ENCODE assay signal across 28 cellular contexts in the genomic region with DNA sequence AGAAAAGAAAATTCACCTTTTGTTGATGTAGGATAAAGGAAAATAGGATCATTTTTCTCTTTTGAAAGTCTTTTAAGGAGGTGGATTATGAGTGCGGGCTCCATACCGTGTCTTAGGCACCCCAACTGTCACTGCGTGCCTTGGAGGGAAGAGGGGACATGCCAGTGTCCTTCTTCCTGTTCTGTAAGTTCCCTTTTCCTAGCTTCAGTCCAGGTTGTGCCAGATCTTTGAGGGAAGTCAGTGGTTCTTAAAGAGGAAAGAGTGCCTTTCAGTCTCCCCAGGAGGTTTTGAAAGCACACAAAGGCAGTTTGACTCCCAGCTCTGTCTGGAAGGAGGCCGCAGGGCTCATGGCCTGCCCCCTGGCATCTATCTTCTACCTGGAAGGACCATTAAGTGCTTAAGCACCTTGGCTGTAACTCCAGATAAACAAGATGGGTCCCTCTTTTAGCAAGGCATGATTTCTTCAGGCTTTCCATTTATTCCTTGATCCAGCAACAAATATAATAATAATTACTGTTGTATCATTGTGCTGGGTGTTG. TPM values are rescaled to one million over a fixed set of nuclear protein-coding genes. Genes with fewer than 3 reads are reported as not detected.
DNase-seq lines count a peak whose midpoint lies in the region; ATAC-seq and TF ChIP-seq lines count a peak whose summit lies in the region.
"Had no signal": no experiment of that assay in that cellular context is flagged by ENCODE, and none has a peak within 500 bp of the region (broad histone marks: within the 10 kb centered on the region; RNA-seq: fewer than 3 reads in every experiment).

No MANE protein-coding gene starts in this region.

- H3K4me1 ChIP-seq in right atrium auricular region = no peaks in the 10 kb centered on the region
- H3K4me1 ChIP-seq: parathyroid adenoma, SJCRH30 had no signal

- TF ChIP-seq CTCF in right atrium auricular region (IDR thresholded peaks at IDR 0.05) = no peak

- H3K36me3 ChIP-seq in right atrium auricular region = no peaks in the 10 kb centered on the region
- H3K36me3 ChIP-seq: heart left ventricle, SJCRH30 had no signal

- H3K4me1 Mint-ChIP-seq in activated CD8-positive, alpha-beta T cell treated with anti-CD3 and anti-CD28 coated beads, Interleukin-2, amount 10 ng/mL, durations not matched to agents 7 days and 5 days (ENCODE audit: low read depth) = no peaks in the 10 kb centered on the region
- H3K4me1 Mint-ChIP-seq: activated CD4-positive, alpha-beta memory T cell treated with anti-CD3 and anti-CD28 coated beads, Interleukin-2, amount 10 ng/mL, durations not matched to agents 7 days and 5 days; activated naive CD8-positive, alpha-beta T cell treated with anti-CD3 and anti-CD28 coated beads for 36 hours; memory B cell; neural crest cell; stimulated activated naive B cell treated with anti-CD40 and anti-IgM and Interleukin-4, amounts not matched to agents 10 μg/mL and 1 μg/mL and 100 μg/mL, for 72 hours had no signal

- H3K9me3 ChIP-seq in right atrium auricular region = no peaks in the 10 kb centered on the region
- H3K9me3 ChIP-seq: heart left ventricle, SJCRH30 had no signal

- no peaks in the 10 kb centered on the region for H3K27me3 ChIP-seq in right atrium auricular region
- H3K27me3 ChIP-seq: heart left ventricle, SJCRH30 had no signal

- no peak overlapping the region for H3K4me3 ChIP-seq in right atrium auricular region
- H3K4me3 ChIP-seq: heart left ventricle, SJCRH30 had no signal

- H3K27ac Mint-ChIP-seq in activated CD8-positive, alpha-beta T cell treated with anti-CD3 and anti-CD28 coated beads, Interleukin-2, amount 10 ng/mL, durations not matched to agents 7 days and 5 days = no peak overlapping the region
- H3K27ac Mint-ChIP-seq: activated CD4-positive, alpha-beta memory T cell treated with anti-CD3 and anti-CD28 coated beads, Interleukin-2, amount 10 ng/mL, durations not matched to agents 7 days and 5 days; activated naive CD8-positive, alpha-beta T cell treated with anti-CD3 and anti-CD28 coated beads for 36 hours; CD8-positive, alpha-beta T cell; memory B cell; stimulated activated naive B cell treated with anti-CD40 and anti-IgM and Interleukin-4, amounts not matched to agents 10 μg/mL and 1 μg/mL and 100 μg/mL, for 72 hours had no signal

- POLR2A ChIA-PET in activated CD8-positive, alpha-beta T cell treated with anti-CD3 and anti-CD28 coated beads, Interleukin-2, amount 10 ng/mL, durations not matched to agents 7 days and 5 days (lab: Charles Lee) = no interaction called here

- DNase-seq in Right ventricle myocardium superior = no peak
- no peak for DNase-seq in right atrium auricular region (ENCODE audit: low spot score)
- peak; percentile 3 for DNase-seq in NOMO-1 treated with dmso at 0.1 percent for 144 hours (lab: John Stamatoyannopoulos, UW; ENCODE audit: unreplicated experiment)
- DNase-seq in left lobe of liver (ENCODE audit: low spot score) = no peak
- no peak for DNase-seq in activated CD8-positive, alpha-beta T cell treated with anti-CD3 and anti-CD28 coated beads, Interleukin-2, amount 10 ng/mL, durations not matched to agents 7 days and 5 days
- no peak for DNase-seq in NCI-H2029 treated with DMSO at 0.1 percent for 48 hours (lab: John Stamatoyannopoulos, UW)
- no peak for DNase-seq in putamen (ENCODE audit: low spot score)
- DNase-seq: 8988T; activated CD4-positive, alpha-beta memory T cell treated with anti-CD3 and anti-CD28 coated beads, Interleukin-2, amount 10 ng/mL, durations not matched to agents 7 days and 5 days; activated CD4-positive, alpha-beta T cell treated with anti-CD3 and anti-CD28 coated beads for 1 hour; activated naive CD8-positive, alpha-beta T cell treated with anti-CD3 and anti-CD28 coated beads for 36 hours; caudate nucleus; CD8-positive, alpha-beta T cell; foreskin fibroblast; heart left ventricle; KG1; MM.1S; NCI-H1694; SJCRH30; stimulated activated CD4-positive, alpha-beta T cell treated with anti-CD3 and anti-CD28 coated beads, Interleukin-15, amount 100 ng/mL, for 24 hours; stimulated activated naive B cell treated with anti-CD40 and anti-IgM and Interleukin-4, amounts not matched to agents 10 μg/mL and 1 μg/mL and 100 μg/mL, for 72 hours had no signal

- intact Hi-C loops in Right ventricle myocardium superior (cut with DNase I) = no loop called here

- no peaks in the 10 kb centered on the region for H3K9me3 Mint-ChIP-seq in activated CD8-positive, alpha-beta T cell treated with anti-CD3 and anti-CD28 coated beads, Interleukin-2, amount 10 ng/mL, durations not matched to agents 7 days and 5 days (ENCODE audit: insufficient read depth)
- H3K9me3 Mint-ChIP-seq: activated CD4-positive, alpha-beta memory T cell treated with anti-CD3 and anti-CD28 coated beads, Interleukin-2, amount 10 ng/mL, durations not matched to agents 7 days and 5 days; activated naive CD8-positive, alpha-beta T cell treated with anti-CD3 and anti-CD28 coated beads for 36 hours; CD8-positive, alpha-beta T cell; memory B cell; neural crest cell; stimulated activated naive B cell treated with anti-CD40 and anti-IgM and Interleukin-4, amounts not matched to agents 10 μg/mL and 1 μg/mL and 100 μg/mL, for 72 hours had no signal

- H3K4me3 Mint-ChIP-seq in activated CD8-positive, alpha-beta T cell treated with anti-CD3 and anti-CD28 coated beads, Interleukin-2, amount 10 ng/mL, durations not matched to agents 7 days and 5 days = no peak overlapping the region
- H3K4me3 Mint-ChIP-seq: activated CD4-positive, alpha-beta memory T cell treated with anti-CD3 and anti-CD28 coated beads, Interleukin-2, amount 10 ng/mL, durations not matched to agents 7 days and 5 days; activated naive CD8-positive, alpha-beta T cell treated with anti-CD3 and anti-CD28 coated beads for 36 hours; CD8-positive, alpha-beta T cell; memory B cell; neural crest cell; stimulated activated naive B cell treated with anti-CD40 and anti-IgM and Interleukin-4, amounts not matched to agents 10 μg/mL and 1 μg/mL and 100 μg/mL, for 72 hours had no signal

- no peaks in the 10 kb centered on the region for H3K36me3 Mint-ChIP-seq in activated CD8-positive, alpha-beta T cell treated with anti-CD3 and anti-CD28 coated beads, Interleukin-2, amount 10 ng/mL, durations not matched to agents 7 days and 5 days (ENCODE audit: low read depth)
- H3K36me3 Mint-ChIP-seq: activated naive CD8-positive, alpha-beta T cell treated with anti-CD3 and anti-CD28 coated beads for 36 hours had no signal

- no peak overlapping the region for H3K27ac ChIP-seq in right atrium auricular region
- H3K27ac ChIP-seq: heart left ventricle, parathyroid adenoma, SJCRH30 had no signal

- no peaks in the 10 kb centered on the region for H3K27me3 Mint-ChIP-seq in activated CD8-positive, alpha-beta T cell treated with anti-CD3 and anti-CD28 coated beads, Interleukin-2, amount 10 ng/mL, durations not matched to agents 7 days and 5 days (ENCODE audit: low read depth)
- H3K27me3 Mint-ChIP-seq: activated CD4-positive, alpha-beta memory T cell treated with anti-CD3 and anti-CD28 coated beads, Interleukin-2, amount 10 ng/mL, durations not matched to agents 7 days and 5 days; activated naive CD8-positive, alpha-beta T cell treated with anti-CD3 and anti-CD28 coated beads for 36 hours; memory B cell; stimulated activated naive B cell treated with anti-CD40 and anti-IgM and Interleukin-4, amounts not matched to agents 10 μg/mL and 1 μg/mL and 100 μg/mL, for 72 hours had no signal

- CTCF ChIA-PET in activated CD8-positive, alpha-beta T cell treated with anti-CD3 and anti-CD28 coated beads, Interleukin-2, amount 10 ng/mL, durations not matched to agents 7 days and 5 days (lab: Charles Lee) = no interaction called here

- ATAC-seq in Right ventricle myocardium superior (ENCODE audit: poor library complexity) = peak; percentile 57
- peak; percentile 25 for ATAC-seq in left lobe of liver
- ATAC-seq in activated CD8-positive, alpha-beta T cell treated with anti-CD3 and anti-CD28 coated beads, Interleukin-2, amount 10 ng/mL, durations not matched to agents 7 days and 5 days = no peak
- no peak for ATAC-seq in GM21528 (IDR thresholded peaks at IDR 0.05; ENCODE audit: low FRiP score, unreplicated experiment)
- ATAC-seq: CD8-positive, alpha-beta T cell; heart left ventricle; stimulated activated naive B cell treated with anti-CD40 and anti-IgM and Interleukin-4, amounts not matched to agents 10 μg/mL and 1 μg/mL and 100 μg/mL, for 72 hours had no signal

RNA-seq across cellular contexts. Expression of a gene that starts 13.0 kb away (rescaled TPM):
- total RNA-seq in Right ventricle myocardium superior = not detected
- not detected for total RNA-seq in right atrium auricular region
- total RNA-seq in left lobe of liver = 0.15 TPM
- 1 to 10 TPM; 1.0 to 1.5 TPM for total RNA-seq in activated CD8-positive, alpha-beta T cell treated with anti-CD3 and anti-CD28 coated beads, Interleukin-2, amount 10 ng/mL, durations not matched to agents 7 days and 5 days
- total RNA-seq: HT1080, kidney epithelial cell, NCI-H460 had no signal

RNA-seq across cellular contexts. Expression of a gene that starts 51.9 kb away (rescaled TPM):
- 58.9 TPM for total RNA-seq in Right ventricle myocardium superior
- 10 to 100 TPM; 56.0 to 62.8 TPM for total RNA-seq in right atrium auricular region
- 9.6 TPM for total RNA-seq in left lobe of liver
- total RNA-seq in activated CD8-positive, alpha-beta T cell treated with anti-CD3 and anti-CD28 coated beads, Interleukin-2, amount 10 ng/mL, durations not matched to agents 7 days and 5 days = 100 to 1,000 TPM; 137 to 142 TPM

Comparison
In these comparisons a context has a peak if more than half of its experiments do, and no peak if none do; other contexts are left out.
1. ATAC-seq: peak in Right ventricle myocardium superior (single experiment) and left lobe of liver (single experiment); none in activated CD8-positive, alpha-beta T cell treated with anti-CD3 and anti-CD28 coated beads, Interleukin-2, amount 10 ng/mL, durations not matched to agents 7 days and 5 days (single experiment) and GM21528 (single experiment).